In genomic region chr2:181957668-181958067, GRCh38 we compare ENCODE assay signal across 1 cellular context.
TF ChIP-seq lines count a peak whose summit lies in the region.

No MANE protein-coding gene starts in this region.

TF ChIP-seq in GM12878, 131 proteins besides CTCF, POLR2A, EP300 and RAD21 (continued from another document):
- TF ChIP-seq ZNF592 (IDR thresholded peaks at IDR 0.05) (no peak), MEF2B (IDR thresholded peaks at IDR 0.05; ENCODE audit: partially characterized antibody, poor library complexity, severe bottlenecking) (no peak), PRDM15 (CRISPR knock-in tag; IDR thresholded peaks at IDR 0.05) (no peak), PBX3 (IDR thresholded peaks at IDR 0.05; ENCODE audit: insufficient replicate concordance, low read depth, low read length) (no peak), ELK1 (IDR thresholded peaks at IDR 0.05; ENCODE audit: low read depth, low read length) (no peak), ATF7 (IDR thresholded peaks at IDR 0.05; ENCODE audit: low read depth) (no peak), BACH1 (IDR thresholded peaks at IDR 0.05; ENCODE audit: borderline replicate concordance) (no peak), JUNB (IDR thresholded peaks at IDR 0.05) (0 out of 2 replicates have a peak, but pooled peaks have one; percentile 24), IKZF2 (IDR thresholded peaks at IDR 0.05) (0 out of 4 replicates have a peak, but pooled peaks of 1 of the 2 experiments have one; percentile 11)
